Comparison of ENCODE assay signal across 1 cellular context in the genomic region with DNA sequence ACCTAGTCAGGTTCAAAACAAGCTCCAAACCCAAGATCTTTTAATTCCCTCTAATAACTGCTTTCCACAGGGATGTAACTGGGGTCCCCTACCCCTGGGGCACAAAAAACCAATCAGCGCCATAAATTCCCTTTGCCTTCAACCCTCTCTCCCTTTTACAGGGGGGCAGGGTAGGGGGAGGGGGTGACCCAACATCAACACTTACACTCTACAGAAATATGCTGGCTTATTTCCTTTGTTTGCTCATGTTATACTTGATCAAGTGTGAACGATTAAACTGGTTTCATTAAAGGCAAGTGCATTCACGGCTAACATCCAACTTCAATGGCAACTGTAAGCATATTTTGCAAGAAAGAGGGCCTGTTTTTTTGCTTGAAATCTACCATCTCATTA.
TF ChIP-seq lines count a peak whose summit lies in the region.

No MANE protein-coding gene starts in this region.

TF ChIP-seq in WTC11, 78 proteins besides CTCF, POLR2A, EP300 and RAD21 (continued from another document):
- TF ChIP-seq, protein P1, sequence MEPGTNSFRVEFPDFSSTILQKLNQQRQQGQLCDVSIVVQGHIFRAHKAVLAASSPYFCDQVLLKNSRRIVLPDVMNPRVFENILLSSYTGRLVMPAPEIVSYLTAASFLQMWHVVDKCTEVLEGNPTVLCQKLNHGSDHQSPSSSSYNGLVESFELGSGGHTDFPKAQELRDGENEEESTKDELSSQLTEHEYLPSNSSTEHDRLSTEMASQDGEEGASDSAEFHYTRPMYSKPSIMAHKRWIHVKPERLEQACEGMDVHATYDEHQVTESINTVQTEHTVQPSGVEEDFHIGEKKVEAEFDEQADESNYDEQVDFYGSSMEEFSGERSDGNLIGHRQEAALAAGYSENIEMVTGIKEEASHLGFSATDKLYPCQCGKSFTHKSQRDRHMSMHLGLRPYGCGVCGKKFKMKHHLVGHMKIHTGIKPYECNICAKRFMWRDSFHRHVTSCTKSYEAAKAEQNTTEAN (CRISPR knock-in tag; IDR thresholded peaks at IDR 0.05) = no peak
- no peak for TF ChIP-seq EMX1 (CRISPR knock-in tag; IDR thresholded peaks at IDR 0.05)
